Comparison of ENCODE assay signal across 30 cellular contexts in the genomic region with DNA sequence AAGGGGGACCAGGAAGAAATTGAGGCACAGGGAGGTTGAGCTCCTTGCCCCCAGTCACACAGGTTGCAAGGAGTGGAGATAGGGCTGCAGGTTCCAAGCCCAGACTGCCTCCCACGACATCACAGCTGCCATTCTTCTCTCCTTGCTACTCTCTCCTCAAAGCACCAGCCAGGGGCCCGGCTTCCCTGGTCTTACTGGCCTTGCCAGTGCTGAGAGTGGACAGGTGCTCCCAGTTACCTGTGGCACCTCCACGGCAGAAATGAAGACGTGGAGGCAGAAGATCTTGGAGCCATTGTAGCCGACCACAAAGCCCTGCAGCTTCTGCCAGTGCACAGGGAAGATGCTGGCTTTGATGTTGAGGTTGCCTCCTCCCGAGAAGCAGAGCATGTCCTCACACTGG.
"Had no signal": no experiment of that assay in that cellular context is flagged by ENCODE, and none has a peak within 500 bp of the region (broad histone marks: within the 10 kb centered on the region; RNA-seq: fewer than 3 reads in every experiment).

No MANE protein-coding gene starts in this region.

- H3K4me1 ChIP-seq: adrenal gland, ascending aorta, body of pancreas had no signal

- H3K27ac ChIP-seq: adrenal gland, ascending aorta, body of pancreas, brain microvascular endothelial cell, breast epithelium, cardiac muscle cell had no signal

- H3K4me3 ChIP-seq: adrenal gland, ascending aorta, body of pancreas, breast epithelium, cardiac muscle cell had no signal

- H3K27me3 ChIP-seq: adrenal gland, ascending aorta, body of pancreas, brain microvascular endothelial cell, breast epithelium, cardiac muscle cell had no signal

- H3K36me3 ChIP-seq: adrenal gland, ascending aorta, brain microvascular endothelial cell, breast epithelium, cardiac muscle cell had no signal

- DNase-seq: activated effector memory CD4-positive, alpha-beta T cell treated with anti-CD3 and anti-CD28 coated beads, Interleukin-2, amount 50 U/mL, for 16 hours; activated effector memory CD4-positive, alpha-beta T cell treated with Interleukin-2 at 50 U/mL for 16 hours; activated gamma-delta T cell; activated gamma-delta T cell treated with Interleukin-2 at 50 U/mL for 16 hours; activated naive CD4-positive, alpha-beta T cell; activated naive CD4-positive, alpha-beta T cell treated with anti-CD3 and anti-CD28 coated beads for 36 hours; activated naive CD4-positive, alpha-beta T cell treated with anti-CD3 and anti-CD28 coated beads, Interleukin-2, amount 10 ng/mL, durations not matched to agents 7 days and 5 days; activated naive CD4-positive, alpha-beta T cell treated with anti-CD3 and anti-CD28 coated beads, Interleukin-2, amount 50 U/mL, for 16 hours; activated naive CD4-positive, alpha-beta T cell treated with Interleukin-2 at 50 U/mL for 16 hours; activated naive CD8-positive, alpha-beta T cell treated with anti-CD3 and anti-CD28 coated beads for 36 hours; activated naive CD8-positive, alpha-beta T cell treated with anti-CD3 and anti-CD28 coated beads, Interleukin-2, amount 10 ng/mL, durations not matched to agents 7 days and 5 days; activated naive CD8-positive, alpha-beta T cell treated with anti-CD3 and anti-CD28 coated beads, Interleukin-2, amount 50 U/mL, for 24 hours; activated T-cell treated with anti-CD3 and anti-CD28 coated beads, Interleukin-2, amount 50 U/mL, for 1 hour; activated T-cell treated with anti-CD3 and anti-CD28 coated beads, Interleukin-2, amount 50 U/mL, for 24 hours; activated T-cell treated with anti-CD3 and anti-CD28 coated beads, Interleukin-2, amount 50 U/mL, for 4 hours; activated T-cell treated with anti-CD3 and anti-CD28 coated beads, Interleukin-2, amount 50 U/mL, for 48 hours; activated T-cell treated with anti-CD3 and anti-CD28 coated beads, Interleukin-2, amount 50 U/mL, for 72 hours; adrenal gland; amniotic stem cell; amygdala; anterior cingulate cortex; aorta; body of pancreas; brain microvascular endothelial cell; caudate nucleus; central memory CD4-positive, alpha-beta T cell; cerebellar nuclear complex had no signal
